In the genomic region with DNA sequence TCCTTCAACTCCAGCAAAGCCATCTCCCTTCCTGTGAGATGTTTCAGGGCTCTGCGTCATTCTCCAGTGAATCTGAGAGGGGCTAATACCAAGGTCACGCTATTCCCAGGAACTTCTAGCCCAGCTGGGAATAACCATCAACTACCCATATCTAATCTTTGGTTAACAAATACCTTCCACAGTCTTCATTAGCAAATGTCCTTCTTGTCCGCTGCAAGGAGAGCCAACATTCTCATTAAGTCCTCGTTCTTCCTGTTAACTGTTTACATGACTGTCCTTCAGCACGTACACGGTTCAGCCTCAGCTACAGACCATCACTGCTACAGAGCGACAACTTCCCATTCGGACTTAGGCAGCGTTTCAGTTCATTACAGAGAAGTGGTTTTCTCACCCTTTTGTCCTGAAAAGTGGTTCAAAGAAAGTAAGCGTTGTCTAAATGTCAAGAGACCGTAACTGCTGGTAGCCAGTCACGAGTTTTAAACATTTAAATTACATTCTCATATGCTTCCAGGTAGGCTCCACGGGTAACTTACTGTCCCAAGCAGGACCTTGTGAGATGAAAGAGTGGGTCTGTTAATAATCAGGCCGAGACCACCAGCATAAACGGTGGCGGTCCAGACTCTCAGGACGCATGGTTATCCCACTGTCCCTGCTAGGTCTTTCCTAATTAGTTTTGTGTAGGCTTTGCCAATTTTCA, we compare ENCODE assay signal across 9 cellular contexts.
A peak's percentile ranks its signal among the peaks of the same experiment; 100 is the strongest.
DNase-seq lines count a peak whose midpoint lies in the region; ATAC-seq and TF ChIP-seq lines count a peak whose summit lies in the region.
"Had no signal": no experiment of that assay in that cellular context is flagged by ENCODE, and none has a peak within 500 bp of the region (broad histone marks: within the 10 kb centered on the region; RNA-seq: fewer than 3 reads in every experiment).

No MANE protein-coding gene starts in this region.

- peaks cover 30% of the 10 kb centered on the region for H3K79me2 ChIP-seq in OCI-LY3 (ENCODE audit: low read length)

- peak; percentile 46 for ATAC-seq in activated CD8-positive, alpha-beta memory T cell treated with anti-CD3 and anti-CD28 coated beads, Interleukin-2, amount 10 ng/mL, durations not matched to agents 7 days and 5 days
- no peak for ATAC-seq in HG02840 (IDR thresholded peaks at IDR 0.05; ENCODE audit: low FRiP score, unreplicated experiment)

- CTCF ChIA-PET in activated CD8-positive, alpha-beta memory T cell treated with anti-CD3 and anti-CD28 coated beads, Interleukin-2, amount 10 ng/mL, durations not matched to agents 7 days and 5 days (lab: Charles Lee) = interaction anchor here (0.9 to 1.9 kb wide), 5 partner anchors 9 to 98 kb away, joined by 3 to 5 read pairs (median 3); no protein-coding TSS in a partner anchor

- H3K27ac ChIP-seq in OCI-LY3 (ENCODE audit: low read length) = no peak overlapping the region
- H3K27ac ChIP-seq in sigmoid colon = peak overlapping the region; percentile 52 to 73 (median 64)

- H3K27me3 Mint-ChIP-seq in activated CD8-positive, alpha-beta memory T cell treated with anti-CD3 and anti-CD28 coated beads, Interleukin-2, amount 10 ng/mL, durations not matched to agents 7 days and 5 days = no peaks in the 10 kb centered on the region

- H3K4me1 Mint-ChIP-seq in activated CD8-positive, alpha-beta memory T cell treated with anti-CD3 and anti-CD28 coated beads, Interleukin-2, amount 10 ng/mL, durations not matched to agents 7 days and 5 days = peaks cover 79% of the 10 kb centered on the region

- H3K9me3 Mint-ChIP-seq in activated CD8-positive, alpha-beta memory T cell treated with anti-CD3 and anti-CD28 coated beads, Interleukin-2, amount 10 ng/mL, durations not matched to agents 7 days and 5 days (ENCODE audit: low read depth) = no peaks in the 10 kb centered on the region

- H3K9me3 ChIP-seq in OCI-LY3 (ENCODE audit: insufficient read depth, low read length) = no peaks in the 10 kb centered on the region
- no peaks in the 10 kb centered on the region for H3K9me3 ChIP-seq in sigmoid colon

- no peak for DNase-seq in activated CD8-positive, alpha-beta memory T cell treated with anti-CD3 and anti-CD28 coated beads, Interleukin-2, amount 10 ng/mL, durations not matched to agents 7 days and 5 days
- DNase-seq in activated CD8-positive, alpha-beta memory T cell treated with anti-CD3 and anti-CD28 coated beads for 24 hours = no peak
- DNase-seq in fibroblast of gingiva (ENCODE audit: low read depth) = peak; percentile 73
- no peak for DNase-seq in sigmoid colon
- DNase-seq in DMS 273 (lab: John Stamatoyannopoulos, UW; ENCODE audit: unreplicated experiment) = no peak
- no peak for DNase-seq in globus pallidus (ENCODE audit: low spot score)
- DNase-seq: DND-41 had no signal

- no peak for TF ChIP-seq EP300 in sigmoid colon (IDR thresholded peaks at IDR 0.05)

- H3K9ac ChIP-seq in OCI-LY3 (ENCODE audit: low read length) = 0 out of 2 replicates have a peak overlapping the region, but pooled peaks have one; percentile 2

- 62 to 76% methylated on average over 17 of the region's 17 CpGs for WGBS in sigmoid colon, 2 donors

- H3K27ac Mint-ChIP-seq in activated CD8-positive, alpha-beta memory T cell treated with anti-CD3 and anti-CD28 coated beads, Interleukin-2, amount 10 ng/mL, durations not matched to agents 7 days and 5 days = peak overlapping the region; percentile 83

- H3K27me3 ChIP-seq in OCI-LY3 (ENCODE audit: low read depth, low read length) = peaks cover 32% of the 10 kb centered on the region
- no peaks in the 10 kb centered on the region for H3K27me3 ChIP-seq in sigmoid colon

- TF ChIP-seq CTCF in OCI-LY3 (IDR thresholded peaks at IDR 0.05; ENCODE audit: low read depth, low read length) (no peak), sigmoid colon (IDR thresholded peaks at IDR 0.05) (no peak)

- peak overlapping the region; percentile 74 for H3K4me3 ChIP-seq in OCI-LY3 (ENCODE audit: low read length)
- peak overlapping the region; percentile 1 to 34 (median 27) for H3K4me3 ChIP-seq in sigmoid colon

- peak overlapping the region; percentile 97 for H3K4me2 ChIP-seq in OCI-LY3 (ENCODE audit: low read length)

- H4K20me1 ChIP-seq in OCI-LY3 (ENCODE audit: insufficient read depth, low read length) = peaks cover 79% of the 10 kb centered on the region

- intact Hi-C loops in sigmoid colon (cut with DNase I) = no loop called here

- H3K36me3 ChIP-seq in OCI-LY3 (replicated peaks; ENCODE audit: low read depth, low read length) = no peaks in the 10 kb centered on the region
- H3K36me3 ChIP-seq in sigmoid colon = no peaks in the 10 kb centered on the region

- no peak for TF ChIP-seq POLR2A in sigmoid colon (IDR thresholded peaks at IDR 0.05)

- H2AFZ ChIP-seq in OCI-LY3 (ENCODE audit: low read depth, low read length) = no peak overlapping the region

- H3K36me3 Mint-ChIP-seq in activated CD8-positive, alpha-beta memory T cell treated with anti-CD3 and anti-CD28 coated beads, Interleukin-2, amount 10 ng/mL, durations not matched to agents 7 days and 5 days = peaks cover 33% of the 10 kb centered on the region

- H3K4me3 Mint-ChIP-seq in activated CD8-positive, alpha-beta memory T cell treated with anti-CD3 and anti-CD28 coated beads, Interleukin-2, amount 10 ng/mL, durations not matched to agents 7 days and 5 days = peak overlapping the region; percentile 40

- H3K4me1 ChIP-seq in OCI-LY3 (ENCODE audit: low read length) = peaks cover 20% of the 10 kb centered on the region
- H3K4me1 ChIP-seq in sigmoid colon = peaks cover 0 to 60% (median 33%) of the 10 kb centered on the region in 4 donors
